ENCODE assay signal across 1 cellular context in the genomic region with DNA sequence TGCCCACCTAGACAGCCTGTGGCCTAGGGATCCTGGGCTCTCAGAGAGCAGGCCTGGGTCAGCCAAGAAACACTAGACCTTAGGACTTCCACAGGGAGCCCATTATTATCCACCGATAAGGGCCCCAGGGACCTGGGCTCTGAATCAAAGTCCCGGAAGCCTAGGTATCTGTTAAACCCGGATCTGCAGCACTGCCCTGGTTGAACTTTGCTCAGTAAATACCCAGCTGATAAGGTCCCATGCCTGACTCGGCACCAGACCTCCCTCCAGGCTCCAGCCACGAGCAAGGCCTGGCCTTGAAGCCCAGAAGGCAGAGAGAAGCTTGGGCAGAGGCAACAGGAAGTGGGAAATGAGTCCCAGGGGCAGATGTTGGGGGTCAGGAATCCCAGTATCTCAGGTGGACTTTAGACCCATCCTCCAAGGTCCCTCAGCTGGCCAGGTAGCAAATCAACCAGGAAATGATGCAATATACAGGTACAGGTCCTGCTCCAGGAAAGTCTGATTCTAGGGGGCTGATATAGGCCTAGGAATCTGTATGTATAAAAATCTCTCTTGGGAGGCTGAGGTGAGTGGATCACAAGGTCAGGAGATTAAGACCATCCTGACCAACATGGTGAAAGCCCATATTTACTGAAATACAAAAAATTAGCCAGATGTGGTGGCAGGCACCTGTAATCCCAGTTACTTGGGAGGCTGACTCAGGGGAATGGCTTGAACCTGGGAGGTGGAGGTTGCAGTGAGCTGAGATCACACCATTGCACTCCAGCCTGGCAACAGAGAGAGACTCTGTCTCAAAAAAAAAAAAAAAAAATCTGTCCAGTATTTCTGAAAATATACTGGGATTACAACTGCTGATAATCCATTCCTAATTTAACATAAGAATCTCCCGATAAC.
TF ChIP-seq lines count a peak whose summit lies in the region.

No MANE protein-coding gene starts in this region.

TF ChIP-seq in HepG2, 621 proteins besides CTCF, POLR2A, EP300 and RAD21 (continued from another document and continues in another):
- TF ChIP-seq, protein P1, sequence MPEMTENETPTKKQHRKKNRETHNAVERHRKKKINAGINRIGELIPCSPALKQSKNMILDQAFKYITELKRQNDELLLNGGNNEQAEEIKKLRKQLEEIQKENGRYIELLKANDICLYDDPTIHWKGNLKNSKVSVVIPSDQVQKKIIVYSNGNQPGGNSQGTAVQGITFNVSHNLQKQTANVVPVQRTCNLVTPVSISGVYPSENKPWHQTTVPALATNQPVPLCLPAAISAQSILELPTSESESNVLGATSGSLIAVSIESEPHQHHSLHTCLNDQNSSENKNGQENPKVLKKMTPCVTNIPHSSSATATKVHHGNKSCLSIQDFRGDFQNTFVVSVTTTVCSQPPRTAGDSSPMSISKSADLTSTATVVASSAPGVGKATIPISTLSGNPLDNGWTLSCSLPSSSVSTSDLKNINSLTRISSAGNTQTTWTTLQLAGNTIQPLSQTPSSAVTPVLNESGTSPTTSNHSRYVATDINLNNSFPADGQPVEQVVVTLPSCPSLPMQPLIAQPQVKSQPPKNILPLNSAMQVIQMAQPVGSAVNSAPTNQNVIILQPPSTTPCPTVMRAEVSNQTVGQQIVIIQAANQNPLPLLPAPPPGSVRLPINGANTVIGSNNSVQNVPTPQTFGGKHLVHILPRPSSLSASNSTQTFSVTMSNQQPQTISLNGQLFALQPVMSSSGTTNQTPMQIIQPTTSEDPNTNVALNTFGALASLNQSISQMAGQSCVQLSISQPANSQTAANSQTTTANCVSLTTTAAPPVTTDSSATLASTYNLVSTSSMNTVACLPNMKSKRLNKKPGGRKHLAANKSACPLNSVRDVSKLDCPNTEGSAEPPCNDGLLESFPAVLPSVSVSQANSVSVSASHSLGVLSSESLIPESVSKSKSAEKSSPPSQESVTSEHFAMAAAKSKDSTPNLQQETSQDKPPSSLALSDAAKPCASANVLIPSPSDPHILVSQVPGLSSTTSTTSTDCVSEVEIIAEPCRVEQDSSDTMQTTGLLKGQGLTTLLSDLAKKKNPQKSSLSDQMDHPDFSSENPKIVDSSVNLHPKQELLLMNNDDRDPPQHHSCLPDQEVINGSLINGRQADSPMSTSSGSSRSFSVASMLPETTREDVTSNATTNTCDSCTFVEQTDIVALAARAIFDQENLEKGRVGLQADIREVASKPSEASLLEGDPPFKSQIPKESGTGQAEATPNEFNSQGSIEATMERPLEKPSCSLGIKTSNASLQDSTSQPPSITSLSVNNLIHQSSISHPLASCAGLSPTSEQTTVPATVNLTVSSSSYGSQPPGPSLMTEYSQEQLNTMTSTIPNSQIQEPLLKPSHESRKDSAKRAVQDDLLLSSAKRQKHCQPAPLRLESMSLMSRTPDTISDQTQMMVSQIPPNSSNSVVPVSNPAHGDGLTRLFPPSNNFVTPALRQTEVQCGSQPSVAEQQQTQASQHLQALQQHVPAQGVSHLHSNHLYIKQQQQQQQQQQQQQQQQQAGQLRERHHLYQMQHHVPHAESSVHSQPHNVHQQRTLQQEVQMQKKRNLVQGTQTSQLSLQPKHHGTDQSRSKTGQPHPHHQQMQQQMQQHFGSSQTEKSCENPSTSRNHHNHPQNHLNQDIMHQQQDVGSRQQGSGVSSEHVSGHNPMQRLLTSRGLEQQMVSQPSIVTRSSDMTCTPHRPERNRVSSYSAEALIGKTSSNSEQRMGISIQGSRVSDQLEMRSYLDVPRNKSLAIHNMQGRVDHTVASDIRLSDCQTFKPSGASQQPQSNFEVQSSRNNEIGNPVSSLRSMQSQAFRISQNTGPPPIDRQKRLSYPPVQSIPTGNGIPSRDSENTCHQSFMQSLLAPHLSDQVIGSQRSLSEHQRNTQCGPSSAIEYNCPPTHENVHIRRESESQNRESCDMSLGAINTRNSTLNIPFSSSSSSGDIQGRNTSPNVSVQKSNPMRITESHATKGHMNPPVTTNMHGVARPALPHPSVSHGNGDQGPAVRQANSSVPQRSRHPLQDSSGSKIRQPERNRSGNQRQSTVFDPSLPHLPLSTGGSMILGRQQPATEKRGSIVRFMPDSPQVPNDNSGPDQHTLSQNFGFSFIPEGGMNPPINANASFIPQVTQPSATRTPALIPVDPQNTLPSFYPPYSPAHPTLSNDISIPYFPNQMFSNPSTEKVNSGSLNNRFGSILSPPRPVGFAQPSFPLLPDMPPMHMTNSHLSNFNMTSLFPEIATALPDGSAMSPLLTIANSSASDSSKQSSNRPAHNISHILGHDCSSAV (CRISPR knock-in tag; IDR thresholded peaks at IDR 0.05; ENCODE audit: borderline replicate concordance), result 0 out of 2 replicates have a peak, but pooled peaks have one; percentile 84
- TF ChIP-seq ZNF782 (CRISPR knock-in tag; IDR thresholded peaks at IDR 0.05; ENCODE audit: borderline replicate concordance), result 0 out of 2 replicates have a peak, but pooled peaks have one; percentile 39
- TF ChIP-seq, protein P2, sequence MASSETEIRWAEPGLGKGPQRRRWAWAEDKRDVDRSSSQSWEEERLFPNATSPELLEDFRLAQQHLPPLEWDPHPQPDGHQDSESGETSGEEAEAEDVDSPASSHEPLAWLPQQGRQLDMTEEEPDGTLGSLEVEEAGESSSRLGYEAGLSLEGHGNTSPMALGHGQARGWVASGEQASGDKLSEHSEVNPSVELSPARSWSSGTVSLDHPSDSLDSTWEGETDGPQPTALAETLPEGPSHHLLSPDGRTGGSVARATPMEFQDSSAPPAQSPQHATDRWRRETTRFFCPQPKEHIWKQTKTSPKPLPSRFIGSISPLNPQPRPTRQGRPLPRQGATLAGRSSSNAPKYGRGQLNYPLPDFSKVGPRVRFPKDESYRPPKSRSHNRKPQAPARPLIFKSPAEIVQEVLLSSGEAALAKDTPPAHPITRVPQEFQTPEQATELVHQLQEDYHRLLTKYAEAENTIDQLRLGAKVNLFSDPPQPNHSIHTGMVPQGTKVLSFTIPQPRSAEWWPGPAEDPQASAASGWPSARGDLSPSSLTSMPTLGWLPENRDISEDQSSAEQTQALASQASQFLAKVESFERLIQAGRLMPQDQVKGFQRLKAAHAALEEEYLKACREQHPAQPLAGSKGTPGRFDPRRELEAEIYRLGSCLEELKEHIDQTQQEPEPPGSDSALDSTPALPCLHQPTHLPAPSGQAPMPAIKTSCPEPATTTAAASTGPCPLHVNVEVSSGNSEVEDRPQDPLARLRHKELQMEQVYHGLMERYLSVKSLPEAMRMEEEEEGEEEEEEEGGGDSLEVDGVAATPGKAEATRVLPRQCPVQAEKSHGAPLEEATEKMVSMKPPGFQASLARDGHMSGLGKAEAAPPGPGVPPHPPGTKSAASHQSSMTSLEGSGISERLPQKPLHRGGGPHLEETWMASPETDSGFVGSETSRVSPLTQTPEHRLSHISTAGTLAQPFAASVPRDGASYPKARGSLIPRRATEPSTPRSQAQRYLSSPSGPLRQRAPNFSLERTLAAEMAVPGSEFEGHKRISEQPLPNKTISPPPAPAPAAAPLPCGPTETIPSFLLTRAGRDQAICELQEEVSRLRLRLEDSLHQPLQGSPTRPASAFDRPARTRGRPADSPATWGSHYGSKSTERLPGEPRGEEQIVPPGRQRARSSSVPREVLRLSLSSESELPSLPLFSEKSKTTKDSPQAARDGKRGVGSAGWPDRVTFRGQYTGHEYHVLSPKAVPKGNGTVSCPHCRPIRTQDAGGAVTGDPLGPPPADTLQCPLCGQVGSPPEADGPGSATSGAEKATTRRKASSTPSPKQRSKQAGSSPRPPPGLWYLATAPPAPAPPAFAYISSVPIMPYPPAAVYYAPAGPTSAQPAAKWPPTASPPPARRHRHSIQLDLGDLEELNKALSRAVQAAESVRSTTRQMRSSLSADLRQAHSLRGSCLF (CRISPR knock-in tag; IDR thresholded peaks at IDR 0.05; ENCODE audit: borderline replicate concordance), result peak; percentile 22; the same call in 1 of the 2 replicates
- TF ChIP-seq ZNF792 (CRISPR knock-in tag; IDR thresholded peaks at IDR 0.05), result peak; percentile 90
- no peak for TF ChIP-seq ZNF660 (CRISPR knock-in tag; IDR thresholded peaks at IDR 0.05; ENCODE audit: borderline replicate concordance, low read depth)
- TF ChIP-seq ZNF317 (CRISPR knock-in tag; IDR thresholded peaks at IDR 0.05), result peak; percentile 82
- TF ChIP-seq, protein P3, sequence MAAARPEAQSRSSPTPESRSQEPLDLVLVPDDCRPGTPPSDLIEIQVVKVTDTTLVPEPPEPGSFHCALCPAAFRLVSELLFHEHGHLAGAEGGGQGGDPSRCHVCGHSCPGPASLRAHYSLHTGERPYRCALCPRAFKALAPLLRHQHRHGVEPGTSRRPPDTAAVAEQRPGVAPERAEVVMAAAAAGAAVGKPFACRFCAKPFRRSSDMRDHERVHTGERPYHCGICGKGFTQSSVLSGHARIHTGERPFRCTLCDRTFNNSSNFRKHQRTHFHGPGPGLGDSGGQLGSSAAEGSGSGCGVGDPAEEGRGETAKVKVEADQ (CRISPR knock-in tag; IDR thresholded peaks at IDR 0.05; ENCODE audit: borderline replicate concordance), result peak; percentile 93
- TF ChIP-seq SALL2 (CRISPR knock-in tag; IDR thresholded peaks at IDR 0.05), result peak; percentile 93
- TF ChIP-seq, protein P4, sequence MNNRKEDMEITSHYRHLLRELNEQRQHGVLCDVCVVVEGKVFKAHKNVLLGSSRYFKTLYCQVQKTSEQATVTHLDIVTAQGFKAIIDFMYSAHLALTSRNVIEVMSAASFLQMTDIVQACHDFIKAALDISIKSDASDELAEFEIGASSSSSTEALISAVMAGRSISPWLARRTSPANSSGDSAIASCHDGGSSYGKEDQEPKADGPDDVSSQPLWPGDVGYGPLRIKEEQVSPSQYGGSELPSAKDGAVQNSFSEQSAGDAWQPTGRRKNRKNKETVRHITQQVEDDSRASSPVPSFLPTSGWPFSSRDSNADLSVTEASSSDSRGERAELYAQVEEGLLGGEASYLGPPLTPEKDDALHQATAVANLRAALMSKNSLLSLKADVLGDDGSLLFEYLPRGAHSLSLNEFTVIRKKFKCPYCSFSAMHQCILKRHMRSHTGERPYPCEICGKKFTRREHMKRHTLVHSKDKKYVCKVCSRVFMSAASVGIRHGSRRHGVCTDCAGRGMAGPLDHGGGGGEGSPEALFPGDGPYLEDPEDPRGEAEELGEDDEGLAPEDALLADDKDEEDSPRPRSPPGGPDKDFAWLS (CRISPR knock-in tag; IDR thresholded peaks at IDR 0.05; ENCODE audit: borderline replicate concordance), result peak; percentile 93
- TF ChIP-seq ZNF713 (CRISPR knock-in tag; IDR thresholded peaks at IDR 0.05), result no peak
- peak; percentile 100 for TF ChIP-seq GATA4 (IDR thresholded peaks at IDR 0.05; ENCODE audit: borderline replicate concordance, low read depth)
- TF ChIP-seq MEIS2 (CRISPR knock-in tag; IDR thresholded peaks at IDR 0.05), result peak; percentile 91
- peak; percentile 59; the same call in 1 of the 2 replicates for TF ChIP-seq TOPORS (CRISPR knock-in tag; IDR thresholded peaks at IDR 0.05)
- peak; percentile 70; the same call in 1 of the 2 replicates for TF ChIP-seq RFXAP (CRISPR knock-in tag; IDR thresholded peaks at IDR 0.05; ENCODE audit: borderline replicate concordance)
- TF ChIP-seq, protein P5, sequence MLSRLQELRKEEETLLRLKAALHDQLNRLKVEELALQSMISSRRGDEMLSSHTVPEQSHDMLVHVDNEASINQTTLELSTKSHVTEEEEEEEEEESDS (CRISPR knock-in tag; IDR thresholded peaks at IDR 0.05; ENCODE audit: borderline replicate concordance), result no peak
- peak; percentile 78; the same call in 1 of the 2 replicates for TF ChIP-seq ZFP36L1 (CRISPR knock-in tag; IDR thresholded peaks at IDR 0.05)
- peak; percentile 95 for TF ChIP-seq REPIN1 (CRISPR knock-in tag; IDR thresholded peaks at IDR 0.05; ENCODE audit: borderline replicate concordance, low read depth)
- TF ChIP-seq, protein P6, sequence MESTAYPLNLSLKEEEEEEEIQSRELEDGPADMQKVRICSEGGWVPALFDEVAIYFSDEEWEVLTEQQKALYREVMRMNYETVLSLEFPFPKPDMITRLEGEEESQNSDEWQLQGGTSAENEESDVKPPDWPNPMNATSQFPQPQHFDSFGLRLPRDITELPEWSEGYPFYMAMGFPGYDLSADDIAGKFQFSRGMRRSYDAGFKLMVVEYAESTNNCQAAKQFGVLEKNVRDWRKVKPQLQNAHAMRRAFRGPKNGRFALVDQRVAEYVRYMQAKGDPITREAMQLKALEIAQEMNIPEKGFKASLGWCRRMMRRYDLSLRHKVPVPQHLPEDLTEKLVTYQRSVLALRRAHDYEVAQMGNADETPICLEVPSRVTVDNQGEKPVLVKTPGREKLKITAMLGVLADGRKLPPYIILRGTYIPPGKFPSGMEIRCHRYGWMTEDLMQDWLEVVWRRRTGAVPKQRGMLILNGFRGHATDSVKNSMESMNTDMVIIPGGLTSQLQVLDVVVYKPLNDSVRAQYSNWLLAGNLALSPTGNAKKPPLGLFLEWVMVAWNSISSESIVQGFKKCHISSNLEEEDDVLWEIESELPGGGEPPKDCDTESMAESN (CRISPR knock-in tag; conservative IDR thresholded peaks at IDR 0.05), result peak; percentile 91; the same call in 1 of the 2 replicates
- TF ChIP-seq, protein P7, sequence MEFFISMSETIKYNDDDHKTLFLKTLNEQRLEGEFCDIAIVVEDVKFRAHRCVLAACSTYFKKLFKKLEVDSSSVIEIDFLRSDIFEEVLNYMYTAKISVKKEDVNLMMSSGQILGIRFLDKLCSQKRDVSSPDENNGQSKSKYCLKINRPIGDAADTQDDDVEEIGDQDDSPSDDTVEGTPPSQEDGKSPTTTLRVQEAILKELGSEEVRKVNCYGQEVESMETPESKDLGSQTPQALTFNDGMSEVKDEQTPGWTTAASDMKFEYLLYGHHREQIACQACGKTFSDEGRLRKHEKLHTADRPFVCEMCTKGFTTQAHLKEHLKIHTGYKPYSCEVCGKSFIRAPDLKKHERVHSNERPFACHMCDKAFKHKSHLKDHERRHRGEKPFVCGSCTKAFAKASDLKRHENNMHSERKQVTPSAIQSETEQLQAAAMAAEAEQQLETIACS (CRISPR knock-in tag; IDR thresholded peaks at IDR 0.05), result no peak
- TF ChIP-seq ZNF891 (CRISPR knock-in tag; IDR thresholded peaks at IDR 0.05), result peak; percentile 95
- no peak for TF ChIP-seq ZSCAN20 (CRISPR knock-in tag; IDR thresholded peaks at IDR 0.05; ENCODE audit: borderline replicate concordance)
- TF ChIP-seq RXRA (CRISPR knock-in tag; IDR thresholded peaks at IDR 0.05), result peak; percentile 98
- TF ChIP-seq, protein P8, sequence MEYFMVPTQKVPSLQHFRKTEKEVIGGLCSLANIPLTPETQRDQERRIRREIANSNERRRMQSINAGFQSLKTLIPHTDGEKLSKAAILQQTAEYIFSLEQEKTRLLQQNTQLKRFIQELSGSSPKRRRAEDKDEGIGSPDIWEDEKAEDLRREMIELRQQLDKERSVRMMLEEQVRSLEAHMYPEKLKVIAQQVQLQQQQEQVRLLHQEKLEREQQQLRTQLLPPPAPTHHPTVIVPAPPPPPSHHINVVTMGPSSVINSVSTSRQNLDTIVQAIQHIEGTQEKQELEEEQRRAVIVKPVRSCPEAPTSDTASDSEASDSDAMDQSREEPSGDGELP (IDR thresholded peaks at IDR 0.05; ENCODE audit: borderline replicate concordance, low read depth), result peak; percentile 97
- TF ChIP-seq TOE1 (CRISPR knock-in tag; IDR thresholded peaks at IDR 0.05), result peak; percentile 90; the same call in 1 of the 2 replicates
- TF ChIP-seq, protein P9, sequence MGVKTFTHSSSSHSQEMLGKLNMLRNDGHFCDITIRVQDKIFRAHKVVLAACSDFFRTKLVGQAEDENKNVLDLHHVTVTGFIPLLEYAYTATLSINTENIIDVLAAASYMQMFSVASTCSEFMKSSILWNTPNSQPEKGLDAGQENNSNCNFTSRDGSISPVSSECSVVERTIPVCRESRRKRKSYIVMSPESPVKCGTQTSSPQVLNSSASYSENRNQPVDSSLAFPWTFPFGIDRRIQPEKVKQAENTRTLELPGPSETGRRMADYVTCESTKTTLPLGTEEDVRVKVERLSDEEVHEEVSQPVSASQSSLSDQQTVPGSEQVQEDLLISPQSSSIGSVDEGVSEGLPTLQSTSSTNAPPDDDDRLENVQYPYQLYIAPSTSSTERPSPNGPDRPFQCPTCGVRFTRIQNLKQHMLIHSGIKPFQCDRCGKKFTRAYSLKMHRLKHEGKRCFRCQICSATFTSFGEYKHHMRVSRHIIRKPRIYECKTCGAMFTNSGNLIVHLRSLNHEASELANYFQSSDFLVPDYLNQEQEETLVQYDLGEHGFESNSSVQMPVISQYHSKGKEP (CRISPR knock-in tag; IDR thresholded peaks at IDR 0.05), result 0 out of 2 replicates have a peak, but pooled peaks have one; percentile 34
- 0 out of 2 replicates have a peak, but pooled peaks have one; percentile 50 for TF ChIP-seq ZNF383 (CRISPR knock-in tag; IDR thresholded peaks at IDR 0.05; ENCODE audit: borderline replicate concordance)
- no peak for TF ChIP-seq U2AF1 (optimal IDR thresholded peaks at IDR 0.05; ENCODE audit: low read depth, low read length)
